ENCODE assay signal across 10 cellular contexts in genomic region chr17:29039764-29040598, GRCh38. TPM values are rescaled to one million over a fixed set of nuclear protein-coding genes. Genes with fewer than 3 reads are reported as not detected.
DNase-seq lines count a peak whose midpoint lies in the region; ATAC-seq and TF ChIP-seq lines count a peak whose summit lies in the region.
"Had no signal": no experiment of that assay in that cellular context is flagged by ENCODE, and none has a peak within 500 bp of the region (broad histone marks: within the 10 kb centered on the region; RNA-seq: fewer than 3 reads in every experiment).

No MANE protein-coding gene starts in this region.

- TF ChIP-seq POLR2A in prostate gland (IDR thresholded peaks at IDR 0.05) = no peak

- H3K9me3 ChIP-seq in fibroblast of lung (ENCODE audit: control insufficient read depth, insufficient read depth, low read depth, low read length) (no peaks in the 10 kb centered on the region), prostate gland (no peaks in the 10 kb centered on the region)

- no peaks in the 10 kb centered on the region for H3K4me1 ChIP-seq in fibroblast of lung (ENCODE audit: control insufficient read depth, extremely low read depth, insufficient read depth, low read length)
- no peaks in the 10 kb centered on the region for H3K4me1 ChIP-seq in prostate gland (replicated peaks)

- intact Hi-C loops in prostate gland (cut with DNase I) = no loop called here

- no peak overlapping the region for H3K9ac ChIP-seq in fibroblast of lung (ENCODE audit: insufficient read depth, low read length)

- no peaks in the 10 kb centered on the region for H3K79me2 ChIP-seq in fibroblast of lung (ENCODE audit: control insufficient read depth, insufficient read depth, low read length)

- TF ChIP-seq CTCF in RWPE1 (conservative IDR thresholded peaks at IDR 0.05; ENCODE audit: low read depth) (no peak), fibroblast of lung (conservative IDR thresholded peaks at IDR 0.05 in 1 of 2, IDR thresholded peaks at IDR 0.05 in 1 of 2; ENCODE audit: low read depth in 1 of 2, low read length in 2 of 2) (no peak), prostate gland (IDR thresholded peaks at IDR 0.05) (no peak)

- CTCF ChIA-PET in RWPE1 (lab: Yijun Ruan, JAX) = no interaction called here

- no peak overlapping the region for H3K4me2 ChIP-seq in fibroblast of lung (ENCODE audit: extremely low read depth, insufficient read depth, low read length)

- no peaks in the 10 kb centered on the region for H4K20me1 ChIP-seq in fibroblast of lung (ENCODE audit: control insufficient read depth, extremely low read depth, insufficient read depth, low read length)

- H3K36me3 ChIP-seq in fibroblast of lung (ENCODE audit: control insufficient read depth, insufficient read depth, low read length) = no peaks in the 10 kb centered on the region
- H3K36me3 ChIP-seq in prostate gland = no peaks in the 10 kb centered on the region
- H3K36me3 ChIP-seq: spleen had no signal

- H3K27ac ChIP-seq in RWPE1 (peak overlapping the region; percentile 62), fibroblast of lung (ENCODE audit: insufficient read depth, low read length) (no peak overlapping the region), prostate gland (no peak overlapping the region)

- POLR2A ChIA-PET in RWPE1 (lab: Yijun Ruan, JAX; ENCODE audit: low non-redundant PET) = interaction anchor here (0.6 kb wide), 1 partner anchor 715 kb away, joined by 4 read pairs; no protein-coding TSS in a partner anchor

- H3K27me3 ChIP-seq in fibroblast of lung (ENCODE audit: control insufficient read depth, insufficient read depth, low read length) = peaks cover 29% of the 10 kb centered on the region
- no peaks in the 10 kb centered on the region for H3K27me3 ChIP-seq in prostate gland (replicated peaks; ENCODE audit: insufficient read depth)

- H2AFZ ChIP-seq in fibroblast of lung (ENCODE audit: low read length) = no peak overlapping the region

- peak; percentile 31 for DNase-seq in GM04504 (ENCODE audit: low read depth)
- peak; percentile 31 for DNase-seq in RWPE1 (ENCODE audit: low spot score)
- peak; percentile 5 to 95 for DNase-seq in fibroblast of lung (ENCODE audit: low read depth in 2 of 2)
- peak; percentile 28 for DNase-seq in prostate gland (ENCODE audit: low spot score)
- DNase-seq in SHP77 treated with DMSO at 0.1 percent for 48 hours (lab: John Stamatoyannopoulos, UW) = no peak
- DNase-seq in GDM1 (lab: John Stamatoyannopoulos, UW) = no peak
- DNase-seq: spleen; stimulated activated naive CD8-positive, alpha-beta T cell treated with anti-CD3 and anti-CD28 coated beads, Interleukin-15, Interleukin-2, amounts not matched to agents 100 U/mL and 50 U/mL, for 24 hours had no signal

- no peak overlapping the region for H3K4me3 ChIP-seq in fibroblast of lung (replicated peaks in 1 of 4; ENCODE audit: control extremely low read depth in 1 of 4, insufficient read depth in 1 of 4, low read depth in 3 of 4, low read length in 4 of 4)
- no peak overlapping the region for H3K4me3 ChIP-seq in prostate gland
- H3K4me3 ChIP-seq: spleen had no signal

- ATAC-seq in GM21576 (IDR thresholded peaks at IDR 0.05; ENCODE audit: unreplicated experiment) (no peak), HG03025 (IDR thresholded peaks at IDR 0.05; ENCODE audit: low FRiP score, unreplicated experiment) (no peak)
- ATAC-seq: stimulated activated naive CD8-positive, alpha-beta T cell treated with anti-CD3 and anti-CD28 coated beads, Interleukin-15, Interleukin-2, amounts not matched to agents 100 U/mL and 50 U/mL, for 24 hours had no signal

- WGBS in prostate gland = 73% methylated on average over 10 of the region's 13 CpGs

RNA-seq across cellular contexts. Expression of gene PIPOX, which starts 3.0 kb away (rescaled TPM):
- total RNA-seq in fibroblast of lung = 0.83 and 1.5 TPM in 2 replicates
- polyA plus RNA-seq in fibroblast of lung = 0.20 and 0.26 TPM in 2 replicates
- polyA plus RNA-seq in fibroblast of lung (2012) = 0.28 TPM in 1 of 2 replicates, not detected in the other
- polyA minus RNA-seq in fibroblast of lung (ENCODE audit: low replicate concordance) = 2.0 and 3.6 TPM in 2 replicates
- 1 to 10 TPM; 3.1 to 6.2 TPM for total RNA-seq in prostate gland

RNA-seq across cellular contexts. Expression of gene SEZ6, which starts 34.1 kb away (rescaled TPM):
- not detected in 2 replicates for total RNA-seq in fibroblast of lung
- polyA plus RNA-seq in fibroblast of lung = not detected in 2 replicates
- not detected in 2 replicates for polyA plus RNA-seq in fibroblast of lung (2012)
- polyA minus RNA-seq in fibroblast of lung (ENCODE audit: low replicate concordance) = not detected in 2 replicates
- 1 to 10 TPM in 1 of 2 donors, under 1 TPM in 1; 0.05 to 1.0 TPM for total RNA-seq in prostate gland
- polyA plus RNA-seq: spleen had no signal

Comparison
In these comparisons a context has a peak if more than half of its experiments do, and no peak if none do; other contexts are left out.
1. DNase-seq: peak in GM04504 (single experiment), RWPE1 (single experiment), fibroblast of lung (2 of 2) and prostate gland (single experiment); none in SHP77 treated with DMSO at 0.1 percent for 48 hours (single experiment) and GDM1 (single experiment).